ENCODE assay signal across 12 cellular contexts in genomic region chr1:36816348-36816747, GRCh38.
DNase-seq lines count a peak whose midpoint lies in the region; ATAC-seq, FAIRE-seq and TF ChIP-seq lines count a peak whose summit lies in the region.
"Had no signal": no experiment of that assay in that cellular context is flagged by ENCODE, and none has a peak within 500 bp of the region (broad histone marks: within the 10 kb centered on the region; RNA-seq: fewer than 3 reads in every experiment).

No MANE protein-coding gene starts in this region.

- H3K4ac ChIP-seq in IMR-90 (ENCODE audit: low read depth, low read length) = no peak overlapping the region

- H4K5ac ChIP-seq in IMR-90 (ENCODE audit: low read depth, low read length) = no peak overlapping the region

- H3K9me3 ChIP-seq in IMR-90 (ENCODE audit: control insufficient read depth, insufficient read depth, low read length) (no peaks in the 10 kb centered on the region), HepG2 (ENCODE audit: low read length) (no peaks in the 10 kb centered on the region)
- no peaks in the 10 kb centered on the region for H3K9me3 ChIP-seq in CD8-positive, alpha-beta T cell (ENCODE audit: low read length)
- H3K9me3 ChIP-seq: Caco-2 had no signal

- H4K8ac ChIP-seq in IMR-90 (ENCODE audit: low read depth in 2 of 2, low read length in 2 of 2) = no peak overlapping the region

- H3K9me1 ChIP-seq in IMR-90 (ENCODE audit: insufficient read depth, low read length) = no peaks in the 10 kb centered on the region

- H4K20me1 ChIP-seq in IMR-90 (ENCODE audit: insufficient read depth, low read length) (no peaks in the 10 kb centered on the region), HepG2 (ENCODE audit: insufficient read depth, low read length) (no peaks in the 10 kb centered on the region)

- in situ Hi-C loops in IMR-90 (cut with MboI; ENCODE audit: low sequenced_read_pairs) = no loop called here
- in situ Hi-C loops in HepG2 (cut with HindIII; ENCODE audit: extremely low pct_ligation_motif_present, low pct_unique_long_range_greater_than_20kb) = no loop called here

- H3K36me3 ChIP-seq in IMR-90 (ENCODE audit: control insufficient read depth, insufficient read depth, low read length) = no peaks in the 10 kb centered on the region
- H3K36me3 ChIP-seq in HepG2 (replicated peaks in 1 of 2; ENCODE audit: control insufficient read depth in 1 of 2, insufficient read depth in 2 of 2, low read length in 2 of 2) = no peaks in the 10 kb centered on the region
- H3K36me3 ChIP-seq in CD8-positive, alpha-beta T cell (ENCODE audit: insufficient read depth, low read length) = no peaks in the 10 kb centered on the region

- TF ChIP-seq CTCF in IMR-90 (conservative IDR thresholded peaks at IDR 0.05; ENCODE audit: low read depth, low read length) = no peak
- no peak for TF ChIP-seq CTCF in HepG2 (CRISPR knock-in tag; IDR thresholded peaks at IDR 0.05)
- no peak for TF ChIP-seq CTCF in glutamatergic neuron (IDR thresholded peaks at IDR 0.05; ENCODE audit: partially characterized antibody, unreplicated experiment)
- TF ChIP-seq CTCF in CD8-positive, alpha-beta T cell (IDR thresholded peaks at IDR 0.05) = no peak

- dilution Hi-C loops in IMR-90 (cut with HindIII; ENCODE audit: low sequenced_read_pairs, unreplicated experiment) = no loop called here

- no peak overlapping the region for H3K14ac ChIP-seq in IMR-90 (replicated peaks; ENCODE audit: low read depth, low read length)

- DNase-seq in IMR-90 (no peak), NCI-H510A (lab: John Stamatoyannopoulos, UW) (peak; percentile 100), HepG2 (ENCODE audit: low spot score) (no peak), glutamatergic neuron (no peak), NOMO-1 (lab: John Stamatoyannopoulos, UW; ENCODE audit: unreplicated experiment in 2 of 2) (no peak)
- no peak for DNase-seq in CD8-positive, alpha-beta T cell
- DNase-seq: Caco-2; CD8-positive, alpha-beta memory T cell had no signal

- H3K9ac ChIP-seq in IMR-90 (ENCODE audit: low read depth, low read length) (no peak overlapping the region), HepG2 (ENCODE audit: insufficient read depth, low read depth, low read length) (no peak overlapping the region)

- H2BK5ac ChIP-seq in IMR-90 (ENCODE audit: low read depth, low read length, poor library complexity, severe bottlenecking) = no peak overlapping the region

- H3K9me3 Mint-ChIP-seq in glutamatergic neuron (ENCODE audit: unreplicated experiment) = peaks cover 3% of the 10 kb centered on the region
- H3K9me3 Mint-ChIP-seq in CD8-positive, alpha-beta T cell = no peaks in the 10 kb centered on the region
- H3K9me3 Mint-ChIP-seq: CD14-positive monocyte; CD8-positive, alpha-beta memory T cell had no signal

- WGBS in IMR-90 (ENCODE audit: extremely low coverage in 2 of 2, insufficient read length in 1 of 2), 2 experiments = 27% methylated on average over 2 of the region's 2 CpGs; no CpG with 5 or more reads in 1 of the 2 experiments
- 0% methylated on average over 2 of the region's 2 CpGs for WGBS in HepG2 (ENCODE audit: low lambda C conversion rate)

- no peak overlapping the region for H3K18ac ChIP-seq in IMR-90 (ENCODE audit: low read depth, low read length)

- no peak overlapping the region for H3K4me3 Mint-ChIP-seq in glutamatergic neuron (ENCODE audit: unreplicated experiment)
- H3K4me3 Mint-ChIP-seq in CD8-positive, alpha-beta T cell = no peak overlapping the region
- H3K4me3 Mint-ChIP-seq: CD14-positive monocyte; CD8-positive, alpha-beta memory T cell had no signal

- H2BK15ac ChIP-seq in IMR-90 (ENCODE audit: low read depth, low read length) = no peak overlapping the region

- H3K27me3 ChIP-seq in IMR-90 (ENCODE audit: control insufficient read depth, insufficient read depth, low read length) = peaks cover 1% of the 10 kb centered on the region; the same call in 1 of the 2 replicates
- peaks cover 2 to 6% of the 10 kb centered on the region in 2 experiments; a peak in 2 of 5 replicates for H3K27me3 ChIP-seq in HepG2 (ENCODE audit: control insufficient read depth in 1 of 2, insufficient read depth in 2 of 2, low read length in 2 of 2)
- H3K27me3 ChIP-seq in CD8-positive, alpha-beta T cell (ENCODE audit: insufficient read depth, low read length) = no peaks in the 10 kb centered on the region

- no peak overlapping the region for H3K27ac ChIP-seq in IMR-90 (ENCODE audit: insufficient read depth, low read length)
- no peak overlapping the region for H3K27ac ChIP-seq in HepG2 (ENCODE audit: extremely low read length, insufficient read depth, low read length)
- H3K27ac ChIP-seq in CD8-positive, alpha-beta T cell (ENCODE audit: low read depth, low read length) = no peak overlapping the region
- H3K27ac ChIP-seq: HL-60 had no signal

- no peak overlapping the region for H2BK120ac ChIP-seq in IMR-90 (ENCODE audit: low read depth, low read length)

- H4K91ac ChIP-seq in IMR-90 (ENCODE audit: insufficient read depth, low read depth, low read length) = no peak overlapping the region

- BruUV-seq in IMR-90 (replicated peaks; lab: Mats Ljungman, UMichigan) = no TSS peak
- BruUV-seq in HepG2 (replicated peaks; lab: Mats Ljungman, UMichigan) = no TSS peak

- H3K4me1 Mint-ChIP-seq in glutamatergic neuron (ENCODE audit: low read depth, unreplicated experiment) = no peaks in the 10 kb centered on the region
- no peaks in the 10 kb centered on the region for H3K4me1 Mint-ChIP-seq in CD8-positive, alpha-beta T cell (ENCODE audit: low read depth)
- H3K4me1 Mint-ChIP-seq: CD14-positive monocyte; CD8-positive, alpha-beta memory T cell had no signal

- FAIRE-seq in HepG2 (lab: Jason Lieb, UNC) = no peak
- FAIRE-seq: H54 had no signal

- H3K79me1 ChIP-seq in IMR-90 (ENCODE audit: low read depth in 1 of 2, low read length in 2 of 2) = no peaks in the 10 kb centered on the region

- POLR2A ChIA-PET in IMR-90 (lab: Charles Lee; ENCODE audit: unreplicated experiment) = no interaction called here
- POLR2A ChIA-PET in HepG2 (lab: Yijun Ruan, JAX) = no interaction called here
- POLR2A ChIA-PET in CD8-positive, alpha-beta T cell (lab: Charles Lee) = no interaction called here

- H3K4me2 ChIP-seq in IMR-90 (ENCODE audit: low read depth, low read length) = no peak overlapping the region
- H3K4me2 ChIP-seq in HepG2 (ENCODE audit: low read depth, low read length) = no peak overlapping the region

- H2AK5ac ChIP-seq in IMR-90 (ENCODE audit: low read depth, low read length) = no peak overlapping the region

- peaks cover 10% of the 10 kb centered on the region for H3K27me3 Mint-ChIP-seq in glutamatergic neuron (ENCODE audit: unreplicated experiment)
- H3K27me3 Mint-ChIP-seq in CD8-positive, alpha-beta T cell (ENCODE audit: low read depth) = peaks cover 7% of the 10 kb centered on the region

- H2AK9ac ChIP-seq in IMR-90 (replicated peaks; ENCODE audit: low read depth, low read length, poor library complexity) = no peak overlapping the region

- no peak overlapping the region for H3K23ac ChIP-seq in IMR-90 (ENCODE audit: low read depth, low read length)

- TF ChIP-seq POLR2A in IMR-90 (IDR thresholded peaks at IDR 0.05; ENCODE audit: low read depth, low read length) (no peak), HepG2 (IDR thresholded peaks at IDR 0.05; ENCODE audit: insufficient read depth in 1 of 2, low read depth in 2 of 2, low read length in 2 of 2) (no peak)

- TF ChIP-seq EP300 in HepG2 (IDR thresholded peaks at IDR 0.05; ENCODE audit: low read depth in 2 of 2, low read length in 2 of 2) = no peak
- TF ChIP-seq EP300 in HepG2 (CRISPR knock-in tag; IDR thresholded peaks at IDR 0.05; ENCODE audit: borderline replicate concordance) = no peak

- H3K79me2 ChIP-seq in HepG2 (ENCODE audit: insufficient read depth, low read length) = no peaks in the 10 kb centered on the region

- H2AFZ ChIP-seq in IMR-90 (replicated peaks; ENCODE audit: low read length, poor library complexity) (no peak overlapping the region), HepG2 (ENCODE audit: low read length) (no peak overlapping the region)

- peaks cover 8% of the 10 kb centered on the region for H3K36me3 Mint-ChIP-seq in glutamatergic neuron (ENCODE audit: unreplicated experiment)
- H3K36me3 Mint-ChIP-seq in CD8-positive, alpha-beta T cell = no peaks in the 10 kb centered on the region
- H3K36me3 Mint-ChIP-seq: CD14-positive monocyte; CD8-positive, alpha-beta memory T cell had no signal

- CTCF ChIA-PET in IMR-90 (lab: Yijun Ruan, JAX) (no interaction called here), HepG2 (lab: Yijun Ruan, JAX; ENCODE audit: low intra/inter-chr PET ratio, low total read pairs) (no interaction called here)
- CTCF ChIA-PET in CD8-positive, alpha-beta T cell (lab: Charles Lee) = no interaction called here

- no peak overlapping the region for H3K27ac Mint-ChIP-seq in glutamatergic neuron (ENCODE audit: unreplicated experiment)
- no peak overlapping the region for H3K27ac Mint-ChIP-seq in CD8-positive, alpha-beta T cell
- H3K27ac Mint-ChIP-seq: CD14-positive monocyte; CD8-positive, alpha-beta memory T cell had no signal

- no peak overlapping the region for H3K56ac ChIP-seq in IMR-90 (ENCODE audit: extremely low read depth, insufficient read depth, low read length)

- no peak for TF ChIP-seq RAD21 in IMR-90 (IDR thresholded peaks at IDR 0.05; ENCODE audit: low read length)
- no peak for TF ChIP-seq RAD21 in HepG2 (CRISPR knock-in tag; IDR thresholded peaks at IDR 0.05)

- H3K4me3 ChIP-seq in IMR-90 (ENCODE audit: insufficient read depth, low read depth, low read length) (no peak overlapping the region), HepG2 (replicated peaks in 1 of 3; ENCODE audit: insufficient read depth in 1 of 3, low read depth in 2 of 3, low read length in 3 of 3) (no peak overlapping the region)
- no peak overlapping the region for H3K4me3 ChIP-seq in CD8-positive, alpha-beta T cell (ENCODE audit: low read depth, low read length)

- intact Hi-C loops in IMR-90 (cut with micrococcal nuclease) (no loop called here), HepG2 (cut with micrococcal nuclease; ENCODE audit: unreplicated experiment) (no loop called here)
- intact Hi-C loops in CD8-positive, alpha-beta T cell (cut with DNase I, micrococcal nuclease) = no loop called here

- no peaks in the 10 kb centered on the region for H3K4me1 ChIP-seq in IMR-90 (ENCODE audit: control insufficient read depth, insufficient read depth, low read length)
- H3K4me1 ChIP-seq in HepG2 (ENCODE audit: insufficient read depth, low read length) = no peaks in the 10 kb centered on the region
- no peaks in the 10 kb centered on the region for H3K4me1 ChIP-seq in CD8-positive, alpha-beta T cell (ENCODE audit: insufficient read depth, low read length)
- H3K4me1 ChIP-seq: Caco-2 had no signal

- no peak overlapping the region for H2BK20ac ChIP-seq in IMR-90 (ENCODE audit: low read depth, low read length)

- ATAC-seq in IMR-90 (ENCODE audit: low read depth) = no peak
- ATAC-seq in HepG2 = no peak
- no peak for ATAC-seq in CD8-positive, alpha-beta T cell
- ATAC-seq: HCT116 had no signal

TF ChIP-seq in IMR-90, 13 proteins besides CTCF, POLR2A, EP300 and RAD21:
- TF ChIP-seq MAFK (IDR thresholded peaks at IDR 0.05; ENCODE audit: low read depth, low read length) (peak; percentile 39), MXI1 (IDR thresholded peaks at IDR 0.05; ENCODE audit: borderline replicate concordance, low read depth, low read length) (no peak)
TF ChIP-seq in IMR-90: peak in this region for 1.

TF ChIP-seq in HepG2, 621 proteins besides CTCF, POLR2A, EP300 and RAD21 (continues in another document):
- TF ChIP-seq MAFF (IDR thresholded peaks at IDR 0.05; ENCODE audit: low read depth, low read length) (peak; percentile 46; the same call in 1 of the 2 replicates), ZNF557 (CRISPR knock-in tag; IDR thresholded peaks at IDR 0.05) (no peak)
